Comparison of ENCODE assay signal across 8 cellular contexts in genomic region chr21:44455524-44456206, GRCh38. TPM values are rescaled to one million over a fixed set of nuclear protein-coding genes. Genes with fewer than 3 reads are reported as not detected.
A peak's percentile ranks its signal among the peaks of the same experiment; 100 is the strongest.
DNase-seq lines count a peak whose midpoint lies in the region; ATAC-seq and TF ChIP-seq lines count a peak whose summit lies in the region.

No MANE protein-coding gene starts in this region.

- WGBS in hepatocyte (ENCODE audit: low lambda C conversion rate, missing lambda C conversion rate) = 4% methylated on average over 43 of the region's 71 CpGs
- WGBS in sigmoid colon, 2 donors = 1 to 2% methylated on average over 71 of the region's 71 CpGs

- TF ChIP-seq POLR2A in sigmoid colon (IDR thresholded peaks at IDR 0.05) = no peak

- ATAC-seq in GM18511 (IDR thresholded peaks at IDR 0.05; ENCODE audit: unreplicated experiment) = peak; percentile 41
- no peak for ATAC-seq in HG02571 (IDR thresholded peaks at IDR 0.05; ENCODE audit: unreplicated experiment)

- H3K9me3 ChIP-seq in AG04450 (ENCODE audit: control insufficient read depth, insufficient read depth, low read length) = peaks cover 8% of the 10 kb centered on the region
- no peaks in the 10 kb centered on the region for H3K9me3 ChIP-seq in hepatocyte (ENCODE audit: low read depth)
- H3K9me3 ChIP-seq in sigmoid colon = peaks cover 0 to 2% (median 0%) of the 10 kb centered on the region in 4 donors

- intact Hi-C loops in sigmoid colon (cut with DNase I) = loop anchor here (2.0 to 10.0 kb wide), 4 partner anchors 17 to 441 kb away; partner anchors contain the start of genes CFAP410 and TRAPPC10

- no peak for TF ChIP-seq EP300 in sigmoid colon (IDR thresholded peaks at IDR 0.05)

- peak overlapping the region; percentile 63 for H2AFZ ChIP-seq in hepatocyte

- H3K4me1 Mint-ChIP-seq in activated naive CD4-positive, alpha-beta T cell treated with anti-CD3 and anti-CD28 coated beads, Interleukin-2, amount 50 U/mL, for 24 hours = no peaks in the 10 kb centered on the region

- no peaks in the 10 kb centered on the region for H3K9me3 Mint-ChIP-seq in activated naive CD4-positive, alpha-beta T cell treated with anti-CD3 and anti-CD28 coated beads, Interleukin-2, amount 50 U/mL, for 24 hours

- no peaks in the 10 kb centered on the region for H3K9me2 ChIP-seq in hepatocyte (replicated peaks; ENCODE audit: insufficient read depth)

- H3K36me3 ChIP-seq in hepatocyte (replicated peaks; ENCODE audit: insufficient read depth, low read depth) (no peaks in the 10 kb centered on the region), sigmoid colon (peaks cover 0 to 11% (median 0%) of the 10 kb centered on the region in 4 donors)

- H3K4me1 ChIP-seq in hepatocyte (ENCODE audit: insufficient read depth) (peaks cover 14% of the 10 kb centered on the region), sigmoid colon (peaks cover 0 to 30% (median 16%) of the 10 kb centered on the region in 4 donors)

- peak overlapping the region; percentile 22; the same call in 1 of the 2 replicates for H3K4me3 ChIP-seq in AG04450 (ENCODE audit: low read depth, low read length)
- peak overlapping the region; percentile 95 for H3K4me3 ChIP-seq in hepatocyte
- peak overlapping the region; percentile 63 to 94 (median 86) for H3K4me3 ChIP-seq in sigmoid colon

- TF ChIP-seq CTCF in AG04450 (IDR thresholded peaks at IDR 0.05; ENCODE audit: low read depth, low read length) (no peak), hepatocyte (IDR thresholded peaks at IDR 0.05; ENCODE audit: poor library complexity) (peak; percentile 37), sigmoid colon (IDR thresholded peaks at IDR 0.05) (no peak)

- no peaks in the 10 kb centered on the region for H3K36me3 Mint-ChIP-seq in activated naive CD4-positive, alpha-beta T cell treated with anti-CD3 and anti-CD28 coated beads, Interleukin-2, amount 50 U/mL, for 24 hours

- H3K4me2 ChIP-seq in hepatocyte = peak overlapping the region; percentile 81

- H4K20me1 ChIP-seq in hepatocyte (ENCODE audit: insufficient read depth, poor library complexity, severe bottlenecking) = no peaks in the 10 kb centered on the region

- H3K79me2 ChIP-seq in hepatocyte = peaks cover 4% of the 10 kb centered on the region

- H3K4me3 Mint-ChIP-seq in activated naive CD4-positive, alpha-beta T cell treated with anti-CD3 and anti-CD28 coated beads, Interleukin-2, amount 50 U/mL, for 24 hours = peak overlapping the region; percentile 79

- CTCF ChIA-PET in AG04450 (lab: Charles Lee) = no interaction called here

- POLR2A ChIA-PET in AG04450 (lab: Yijun Ruan, JAX) = interaction anchor here (0.9 kb wide), 1 partner anchor 97 kb away, joined by 6 read pairs; no protein-coding TSS in a partner anchor

- H3K27ac Mint-ChIP-seq in activated naive CD4-positive, alpha-beta T cell treated with anti-CD3 and anti-CD28 coated beads, Interleukin-2, amount 50 U/mL, for 24 hours = no peak overlapping the region

- DNase-seq in AG04450 (ENCODE audit: low read depth, low spot score) (no peak), NCI-H2227 (lab: John Stamatoyannopoulos, UW; ENCODE audit: unreplicated experiment) (peak; percentile 73), hepatocyte (ENCODE audit: low spot score) (peak; percentile 69), sigmoid colon (peak; percentile 83), ureter (ENCODE audit: low spot score) (no peak)

- H3K27ac ChIP-seq in AG04450 (ENCODE audit: low read depth, low read length) (no peak overlapping the region), hepatocyte (peak overlapping the region; percentile 61), sigmoid colon (peak overlapping the region; percentile 69 to 86 (median 74))

- peaks cover under 1% of the 10 kb centered on the region for H3K27me3 Mint-ChIP-seq in activated naive CD4-positive, alpha-beta T cell treated with anti-CD3 and anti-CD28 coated beads, Interleukin-2, amount 50 U/mL, for 24 hours

- H3K27me3 ChIP-seq in AG04450 (ENCODE audit: control insufficient read depth, insufficient read depth, low read length) = no peaks in the 10 kb centered on the region
- H3K27me3 ChIP-seq in hepatocyte = no peaks in the 10 kb centered on the region
- no peaks in the 10 kb centered on the region for H3K27me3 ChIP-seq in sigmoid colon

RNA-seq across cellular contexts. Expression of gene LRRC3, which starts 0.4 kb away (rescaled TPM):
- polyA plus RNA-seq in AG04450 (2011; rRNA removed) = 0.10 and 0.14 TPM in 2 replicates
- polyA minus RNA-seq in AG04450 (2011; rRNA and poly(A)+ RNA removed) = 0.13 and 0.14 TPM in 2 replicates
- 7.3 and 7.8 TPM in 2 replicates for total RNA-seq in hepatocyte
- polyA plus RNA-seq in hepatocyte = 5.6 and 7.2 TPM in 2 replicates
- 1 to 10 TPM; 3.9 to 7.1 (median 5.4) TPM for total RNA-seq in sigmoid colon
- 1 to 10 TPM in 1 of 3 donors, under 1 TPM in 2; under 0.01 to 2.9 (median 0.46) TPM for polyA plus RNA-seq in sigmoid colon
- total RNA-seq in ureter = 3.8 TPM

Comparison
In these comparisons a context has a peak if more than half of its experiments do, and no peak if none do; other contexts are left out.
1. DNase-seq: peak in NCI-H2227 (single experiment), hepatocyte (single experiment) and sigmoid colon (single experiment); none in AG04450 (single experiment) and ureter (single experiment).
2. H3K4me3 ChIP-seq: peak in every context shown above with its lines; median percentile 95 in hepatocyte; 86 in sigmoid colon; 22 in AG04450.